Comparison of ENCODE assay signal across 32 cellular contexts in genomic region chr2:62873603-62874002, GRCh38.
"Had no signal": no experiment of that assay in that cellular context is flagged by ENCODE, and none has a peak within 500 bp of the region (broad histone marks: within the 10 kb centered on the region; RNA-seq: fewer than 3 reads in every experiment).

No MANE protein-coding gene starts in this region.

- H3K4me3 ChIP-seq: adrenal gland, body of pancreas, breast epithelium had no signal

- DNase-seq: activated B cell treated with CpG ODN at 0.5 μM for 24 hours; activated CD4-positive, alpha-beta memory T cell treated with anti-CD3 and anti-CD28 coated beads for 36 hours; activated CD4-positive, alpha-beta T cell treated with anti-CD3 and anti-CD28 coated beads for 4 hours; activated CD4-positive, alpha-beta T cell treated with anti-CD3 and anti-CD28 coated beads, Interleukin-2, amount 10 ng/mL, durations not matched to agents 24 days and 14 days; activated CD4-positive, alpha-beta T cell treated with anti-CD3 and anti-CD28 coated beads, Interleukin-2, amount 50 U/mL, for 1 hour; activated CD4-positive, alpha-beta T cell treated with anti-CD3 and anti-CD28 coated beads, Interleukin-2, amount 50 U/mL, for 4 hours; activated CD4-positive, CD25-positive, alpha-beta regulatory T cell treated with anti-CD3 and anti-CD28 coated beads, Interleukin-2, amount 50 U/mL, for 72 hours; activated CD8-positive, alpha-beta memory T cell treated with anti-CD3 and anti-CD28 coated beads, Interleukin-2, amount 50 U/mL, for 4 hours; activated CD8-positive, alpha-beta T cell treated with anti-CD3 and anti-CD28 coated beads for 36 hours; activated effector memory CD4-positive, alpha-beta T cell treated with anti-CD3 and anti-CD28 coated beads, Interleukin-2, amount 50 U/mL, for 16 hours; activated gamma-delta T cell treated with Interleukin-2 at 50 U/mL for 16 hours; activated naive CD4-positive, alpha-beta T cell; activated naive CD4-positive, alpha-beta T cell treated with anti-CD3 and anti-CD28 coated beads for 36 hours; activated naive CD4-positive, alpha-beta T cell treated with anti-CD3 and anti-CD28 coated beads, Interleukin-2, amount 50 U/mL, for 16 hours; activated naive CD8-positive, alpha-beta T cell treated with anti-CD3 and anti-CD28 coated beads for 36 hours; activated T-cell treated with anti-CD3 and anti-CD28 coated beads for 4 hours; activated T-cell treated with anti-CD3 and anti-CD28 coated beads, Interleukin-2, amount 50 U/mL, for 1 hour; activated T-cell treated with anti-CD3 and anti-CD28 coated beads, Interleukin-2, amount 50 U/mL, for 4 hours; activated T-cell treated with anti-CD3 and anti-CD28 coated beads, Interleukin-2, amount 50 U/mL, for 72 hours; adrenal gland; amniotic stem cell; aorta; body of pancreas; brain microvascular endothelial cell; central memory CD4-positive, alpha-beta T cell; T-helper 2 cell; T-helper 9 cell had no signal

- FAIRE-seq: astrocyte had no signal

- H3K27ac ChIP-seq: adrenal gland, body of pancreas, brain microvascular endothelial cell, breast epithelium, VCaP had no signal

- ATAC-seq: activated CD8-positive, alpha-beta T cell treated with anti-CD3 and anti-CD28 coated beads for 36 hours; activated naive CD4-positive, alpha-beta T cell treated with anti-CD3 and anti-CD28 coated beads, Interleukin-2, amount 50 U/mL, for 72 hours; activated T-cell treated with anti-CD3 and anti-CD28 coated beads, Interleukin-2, amount 50 U/mL, for 4 hours; activated T-cell treated with anti-CD3 and anti-CD28 coated beads, Interleukin-2, amount 50 U/mL, for 72 hours; activated T-helper 17 cell treated with anti-CD3 and anti-CD28 coated beads, Interleukin-2, amount 50 U/mL, for 72 hours; body of pancreas had no signal

- H3K27me3 ChIP-seq: adrenal gland, body of pancreas, brain microvascular endothelial cell, breast epithelium had no signal

- H3K36me3 ChIP-seq: brain microvascular endothelial cell, breast epithelium had no signal

- H3K9me3 ChIP-seq: body of pancreas had no signal

- H3K4me1 ChIP-seq: adrenal gland, body of pancreas, breast epithelium had no signal
